In the genomic region with DNA sequence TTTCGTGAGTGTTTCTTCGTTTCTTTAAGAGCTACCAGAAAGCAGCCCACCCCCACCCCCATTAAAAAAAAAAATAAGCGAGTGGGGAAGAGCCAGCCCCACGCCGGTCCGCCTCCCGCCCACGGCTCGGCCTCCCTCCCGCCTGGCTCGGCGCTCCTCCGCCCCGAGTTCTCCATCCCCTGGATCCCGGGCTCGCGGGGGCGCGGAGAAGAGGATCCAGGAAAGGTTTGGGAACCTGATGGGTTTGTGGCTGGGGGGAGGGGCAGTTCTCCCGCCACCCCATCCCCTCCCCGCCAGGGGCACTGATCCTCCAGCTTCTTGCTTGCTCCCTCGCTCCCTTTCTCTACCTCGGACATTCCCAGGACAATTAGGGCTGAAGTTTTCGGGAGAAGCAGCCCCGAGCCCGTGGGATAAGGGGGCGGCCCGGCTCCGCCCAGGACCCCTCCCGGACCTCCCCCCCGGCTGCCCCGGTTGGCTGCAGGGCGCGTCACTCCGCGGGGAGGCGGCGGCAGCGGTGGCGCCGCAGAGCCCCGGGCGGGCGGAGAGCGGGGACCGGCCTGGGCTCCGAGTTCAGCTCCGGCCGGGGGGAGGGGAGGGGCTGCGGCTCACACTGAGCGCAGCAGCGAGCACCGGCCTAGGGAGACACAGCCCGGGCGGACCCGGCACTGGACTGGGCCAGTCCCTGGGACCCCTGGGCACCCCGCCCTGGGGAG, we compare ENCODE assay signal across 8 cellular contexts. TPM values are rescaled to one million over a fixed set of nuclear protein-coding genes. Genes with fewer than 3 reads are reported as not detected.
DNase-seq lines count a peak whose midpoint lies in the region; ATAC-seq, FAIRE-seq and TF ChIP-seq lines count a peak whose summit lies in the region.

No MANE protein-coding gene starts in this region.

- H3K79me1 ChIP-seq in neuronal stem cell (ENCODE audit: low read depth, low read length): no peaks in the 10 kb centered on the region

- peaks cover 0 to 9% of the 10 kb centered on the region in 2 donors for H3K9me3 ChIP-seq in neuronal stem cell (replicated peaks in 1 of 2; ENCODE audit: control insufficient read depth in 2 of 2, insufficient read depth in 1 of 2, low read depth in 1 of 2, low read length in 2 of 2)

- no CpG with 5 or more reads among the region's 57 CpGs for WGBS in neuronal stem cell (ENCODE audit: extremely low coverage in 2 of 2, insufficient read length in 2 of 2, insufficient replicate concordance in 1 of 2), 2 donors

- peaks cover 66% of the 10 kb centered on the region for H3K27me3 Mint-ChIP-seq in activated CD4-positive, alpha-beta T cell treated with anti-CD3 and anti-CD28 coated beads for 36 hours
- H3K27me3 Mint-ChIP-seq in activated naive CD4-positive, alpha-beta T cell treated with anti-CD3 and anti-CD28 coated beads, Interleukin-2, amount 10 ng/mL, durations not matched to agents 7 days and 5 days: peaks cover 92% of the 10 kb centered on the region

- peak overlapping the region; percentile 67 for H2BK15ac ChIP-seq in neuronal stem cell (ENCODE audit: low read length)

- H3K9ac ChIP-seq in neuronal stem cell (ENCODE audit: low read depth, low read length, poor library complexity): peak overlapping the region; percentile 97

- H3K27ac ChIP-seq in neuronal stem cell (replicated peaks; ENCODE audit: low read length): peak overlapping the region; percentile 100

- peak overlapping the region; percentile 85 for H3K23ac ChIP-seq in neuronal stem cell (ENCODE audit: low read depth, low read length, poor library complexity)

- FAIRE-seq in D721Med (lab: Jason Lieb, UNC): no peak

- TF ChIP-seq CTCF in D721Med (IDR thresholded peaks at IDR 0.05; ENCODE audit: insufficient read depth, missing control alignments): no peak

- H3K4me2 ChIP-seq in neuronal stem cell (ENCODE audit: insufficient read depth, low read length, poor library complexity, severe bottlenecking): peak overlapping the region; percentile 99

- H3K27ac Mint-ChIP-seq in activated CD4-positive, alpha-beta T cell treated with anti-CD3 and anti-CD28 coated beads for 36 hours: no peak overlapping the region
- H3K27ac Mint-ChIP-seq in activated naive CD4-positive, alpha-beta T cell treated with anti-CD3 and anti-CD28 coated beads, Interleukin-2, amount 10 ng/mL, durations not matched to agents 7 days and 5 days: no peak overlapping the region

- no peak overlapping the region for H3K14ac ChIP-seq in neuronal stem cell (ENCODE audit: low read length)

- no peaks in the 10 kb centered on the region for H3K9me3 Mint-ChIP-seq in activated CD4-positive, alpha-beta T cell treated with anti-CD3 and anti-CD28 coated beads for 36 hours (ENCODE audit: low read depth)
- peaks cover 3% of the 10 kb centered on the region for H3K9me3 Mint-ChIP-seq in activated naive CD4-positive, alpha-beta T cell treated with anti-CD3 and anti-CD28 coated beads, Interleukin-2, amount 10 ng/mL, durations not matched to agents 7 days and 5 days

- no peak overlapping the region for H3K4me3 Mint-ChIP-seq in activated CD4-positive, alpha-beta T cell treated with anti-CD3 and anti-CD28 coated beads for 36 hours
- H3K4me3 Mint-ChIP-seq in activated naive CD4-positive, alpha-beta T cell treated with anti-CD3 and anti-CD28 coated beads, Interleukin-2, amount 10 ng/mL, durations not matched to agents 7 days and 5 days: no peak overlapping the region

- peak overlapping the region; percentile 96 for H2AK5ac ChIP-seq in neuronal stem cell (ENCODE audit: low read depth, low read length)

- peaks cover 5% of the 10 kb centered on the region for H3K36me3 Mint-ChIP-seq in activated CD4-positive, alpha-beta T cell treated with anti-CD3 and anti-CD28 coated beads for 36 hours (ENCODE audit: low read depth)
- peaks cover 4% of the 10 kb centered on the region for H3K36me3 Mint-ChIP-seq in activated naive CD4-positive, alpha-beta T cell treated with anti-CD3 and anti-CD28 coated beads, Interleukin-2, amount 10 ng/mL, durations not matched to agents 7 days and 5 days

- H4K91ac ChIP-seq in neuronal stem cell (ENCODE audit: low read depth, low read length, poor library complexity): no peak overlapping the region

- no peak overlapping the region for H3K4ac ChIP-seq in neuronal stem cell (ENCODE audit: low read length)

- H3K36me3 ChIP-seq in neuronal stem cell (replicated peaks in 1 of 2; ENCODE audit: control insufficient read depth in 2 of 2, insufficient read depth in 2 of 2, low read length in 2 of 2): no peaks in the 10 kb centered on the region

- intact Hi-C loops in activated CD4-positive, alpha-beta T cell treated with anti-CD3 and anti-CD28 coated beads for 36 hours (cut with DNase I, micrococcal nuclease): loop anchor here in 1 of 2 experiments (5.0 kb wide), 1 partner anchor 1875 kb away; no protein-coding TSS in a partner anchor

- peak overlapping the region; percentile 87 for H2AFZ ChIP-seq in neuronal stem cell (ENCODE audit: low read length)

- peak overlapping the region; percentile 99 for H3K18ac ChIP-seq in neuronal stem cell (ENCODE audit: low read length)

- H2BK12ac ChIP-seq in neuronal stem cell (ENCODE audit: low read length): peak overlapping the region; percentile 41

- DNase-seq in ELR (ENCODE audit: low read depth): peak; percentile 72
- peak; percentile 89 for DNase-seq in NCI-H82 (lab: John Stamatoyannopoulos, UW)
- peak; percentile 54 for DNase-seq in fibroblast of the conjunctiva (ENCODE audit: low read depth)
- DNase-seq in neuronal stem cell (ENCODE audit: low spot score): peak; percentile 97
- no peak for DNase-seq in D721Med (ENCODE audit: insufficient read length, low spot score)
- no peak for DNase-seq in activated CD4-positive, alpha-beta T cell treated with anti-CD3 and anti-CD28 coated beads for 36 hours
- DNase-seq in activated naive CD4-positive, alpha-beta T cell treated with anti-CD3 and anti-CD28 coated beads, Interleukin-2, amount 10 ng/mL, durations not matched to agents 7 days and 5 days: no peak
- DNase-seq in central memory CD4-positive, alpha-beta T cell: no peak

- H3K4me1 Mint-ChIP-seq in activated CD4-positive, alpha-beta T cell treated with anti-CD3 and anti-CD28 coated beads for 36 hours: peaks cover 12% of the 10 kb centered on the region
- peaks cover 5% of the 10 kb centered on the region for H3K4me1 Mint-ChIP-seq in activated naive CD4-positive, alpha-beta T cell treated with anti-CD3 and anti-CD28 coated beads, Interleukin-2, amount 10 ng/mL, durations not matched to agents 7 days and 5 days

- no peaks in the 10 kb centered on the region for H3K27me3 ChIP-seq in neuronal stem cell (ENCODE audit: control insufficient read depth in 3 of 3, insufficient read depth in 3 of 3, low read depth in 1 of 3, low read length in 3 of 3)

- POLR2A ChIA-PET in activated CD4-positive, alpha-beta T cell treated with anti-CD3 and anti-CD28 coated beads for 36 hours (lab: Charles Lee): no interaction called here

- H3K4me3 ChIP-seq in neuronal stem cell (ENCODE audit: low read length in 2 of 2): peak overlapping the region; percentile 97 to 98

- H2BK5ac ChIP-seq in neuronal stem cell (ENCODE audit: low read length): peak overlapping the region; percentile 98

- no peak overlapping the region for H4K8ac ChIP-seq in neuronal stem cell (ENCODE audit: low read depth, low read length)

- H2BK120ac ChIP-seq in neuronal stem cell (ENCODE audit: low read depth, low read length): peak overlapping the region; percentile 97

- ATAC-seq in activated CD4-positive, alpha-beta T cell treated with anti-CD3 and anti-CD28 coated beads for 36 hours: no peak

- CTCF ChIA-PET in activated CD4-positive, alpha-beta T cell treated with anti-CD3 and anti-CD28 coated beads for 36 hours (lab: Charles Lee): no interaction called here
- CTCF ChIA-PET in activated naive CD4-positive, alpha-beta T cell treated with anti-CD3 and anti-CD28 coated beads, Interleukin-2, amount 10 ng/mL, durations not matched to agents 7 days and 5 days (lab: Charles Lee): interaction anchor here (1.0 kb wide), 1 partner anchor 8 kb away, joined by 6 read pairs; no protein-coding TSS in a partner anchor

- peaks cover 7 to 22% of the 10 kb centered on the region in 2 donors for H3K4me1 ChIP-seq in neuronal stem cell (ENCODE audit: control insufficient read depth in 2 of 2, insufficient read depth in 1 of 2, low read depth in 1 of 2, low read length in 2 of 2)

RNA-seq across cellular contexts. Expression of gene SALL1, which starts 1.0 kb away (rescaled TPM):
- 81.5 TPM for polyA plus RNA-seq in neuronal stem cell (2013, experiment 1 of 2)
- polyA plus RNA-seq in neuronal stem cell (2013, experiment 2 of 2): 85.5 TPM
- not detected for total RNA-seq in activated CD4-positive, alpha-beta T cell treated with anti-CD3 and anti-CD28 coated beads for 36 hours

Comparison
In these comparisons a context has a peak if more than half of its experiments do, and no peak if none do; other contexts are left out.
1. DNase-seq: peak in ELR (single experiment), NCI-H82 (single experiment), fibroblast of the conjunctiva (single experiment) and neuronal stem cell (single experiment); none in D721Med (single experiment), activated CD4-positive, alpha-beta T cell treated with anti-CD3 and anti-CD28 coated beads for 36 hours (single experiment), activated naive CD4-positive, alpha-beta T cell treated with anti-CD3 and anti-CD28 coated beads, Interleukin-2, amount 10 ng/mL, durations not matched to agents 7 days and 5 days (single experiment) and central memory CD4-positive, alpha-beta T cell (single experiment).